In genomic region chr7:138396251-138397070, GRCh38 we compare ENCODE assay signal across 11 cellular contexts.
DNase-seq lines count a peak whose midpoint lies in the region; ATAC-seq, FAIRE-seq and TF ChIP-seq lines count a peak whose summit lies in the region.
"Had no signal": no experiment of that assay in that cellular context is flagged by ENCODE, and none has a peak within 500 bp of the region (broad histone marks: within the 10 kb centered on the region; RNA-seq: fewer than 3 reads in every experiment).

No MANE protein-coding gene starts in this region.

- peak; percentile 95 for ATAC-seq in GM21619 (IDR thresholded peaks at IDR 0.05; ENCODE audit: unreplicated experiment)
- ATAC-seq in HG03442 (IDR thresholded peaks at IDR 0.05; ENCODE audit: unreplicated experiment): peak; percentile 81
- ATAC-seq in left colon: peak; percentile 93
- ATAC-seq in left ventricle myocardium superior: no peak
- no peak for ATAC-seq in natural killer cell

- no peaks in the 10 kb centered on the region for H3K27me3 ChIP-seq in WERI-Rb-1 (ENCODE audit: insufficient read depth, low read depth, severe bottlenecking)

- DNase-seq in GM18507 (ENCODE audit: extremely low spot score, insufficient read length, low read depth) (peak; percentile 29), left colon (peak; percentile 16 to 36), left ventricle myocardium superior (no peak), DMS153 treated with DMSO at 0.1 percent for 48 hours (lab: John Stamatoyannopoulos, UW; ENCODE audit: unreplicated experiment) (no peak), WERI-Rb-1 (no peak), natural killer cell (no peak)
- DNase-seq: DND-41 had no signal

- H3K27me3 Mint-ChIP-seq in natural killer cell (ENCODE audit: low read depth in 2 of 2): no peaks in the 10 kb centered on the region

- no peaks in the 10 kb centered on the region for H3K36me3 ChIP-seq in WERI-Rb-1

- no peak overlapping the region for H3K4me3 ChIP-seq in WERI-Rb-1 (ENCODE audit: low read depth, low read length)

- no peak overlapping the region for H3K4me3 Mint-ChIP-seq in natural killer cell
- H3K4me3 Mint-ChIP-seq: T-helper 1 cell treated with Interleukin-12 subunit alpha and Interleukin-12 subunit beta and Interleukin-4 antibody, amounts not matched to agents 30 μg/mL and 1 μg/mL, for 36 hours had no signal

- TF ChIP-seq CTCF in WERI-Rb-1 (IDR thresholded peaks at IDR 0.05; ENCODE audit: low read depth, low read length) (no peak), natural killer cell (IDR thresholded peaks at IDR 0.05) (no peak)

- H3K4me1 Mint-ChIP-seq in natural killer cell: no peaks in the 10 kb centered on the region

- no peaks in the 10 kb centered on the region for H3K9me3 ChIP-seq in WERI-Rb-1 (ENCODE audit: severe bottlenecking)

- intact Hi-C loops in left colon (cut with DNase I, micrococcal nuclease): no loop called here
- intact Hi-C loops in left ventricle myocardium superior (cut with micrococcal nuclease): no loop called here
- intact Hi-C loops in natural killer cell (cut with micrococcal nuclease): no loop called here

- no peaks in the 10 kb centered on the region for H3K36me3 Mint-ChIP-seq in natural killer cell

- H3K27ac ChIP-seq in WERI-Rb-1: no peak overlapping the region
- H3K27ac ChIP-seq: KMS-11 had no signal

- peak; percentile 91 for FAIRE-seq in GM18507 (lab: Jason Lieb, UNC)

- no peak overlapping the region for H3K27ac Mint-ChIP-seq in natural killer cell
- H3K27ac Mint-ChIP-seq: T-helper 1 cell treated with Interleukin-12 subunit alpha and Interleukin-12 subunit beta and Interleukin-4 antibody, amounts not matched to agents 30 μg/mL and 1 μg/mL, for 36 hours had no signal

- no peaks in the 10 kb centered on the region for H3K9me3 Mint-ChIP-seq in natural killer cell
- H3K9me3 Mint-ChIP-seq: T-helper 1 cell treated with Interleukin-12 subunit alpha and Interleukin-12 subunit beta and Interleukin-4 antibody, amounts not matched to agents 30 μg/mL and 1 μg/mL, for 36 hours had no signal

Comparison
In these comparisons a context has a peak if more than half of its experiments do, and no peak if none do; other contexts are left out.
1. DNase-seq: peak in GM18507 (single experiment) and left colon (2 of 2); none in left ventricle myocardium superior (single experiment), DMS153 treated with DMSO at 0.1 percent for 48 hours (single experiment), WERI-Rb-1 (single experiment) and natural killer cell (single experiment).
2. ATAC-seq: peak in GM21619 (single experiment), HG03442 (single experiment) and left colon (single experiment); none in left ventricle myocardium superior (single experiment) and natural killer cell (0 of 3).